In genomic region chr6:159014406-159014805, GRCh38 we compare ENCODE assay signal across 2 cellular contexts.
TF ChIP-seq lines count a peak whose summit lies in the region.

No MANE protein-coding gene starts in this region.

TF ChIP-seq in K562, 482 proteins besides CTCF, POLR2A, EP300 and RAD21 (continues in another document):
- TF ChIP-seq NUFIP1 (IDR thresholded peaks at IDR 0.05; ENCODE audit: partially characterized antibody): no peak
- no peak for TF ChIP-seq HDGF (IDR thresholded peaks at IDR 0.05)
- no peak for TF ChIP-seq PCBP1 (IDR thresholded peaks at IDR 0.05; ENCODE audit: low read depth, low read length, poor library complexity, severe bottlenecking)
- TF ChIP-seq TEAD4 (IDR thresholded peaks at IDR 0.05; ENCODE audit: low read length): peak; percentile 66; the same call in 1 of the 2 replicates
- no peak for TF ChIP-seq TEAD4 (CRISPR knock-in tag; IDR thresholded peaks at IDR 0.05; ENCODE audit: borderline replicate concordance)
- no peak for TF ChIP-seq ZBTB7A (IDR thresholded peaks at IDR 0.05; ENCODE audit: borderline replicate concordance, control insufficient read depth, low read depth, low read length)
- TF ChIP-seq CBFA2T3 (IDR thresholded peaks at IDR 0.05): peak; percentile 45
- TF ChIP-seq ZBTB1 (CRISPR knock-in tag; IDR thresholded peaks at IDR 0.05; ENCODE audit: borderline replicate concordance, low read depth): no peak
- TF ChIP-seq TAL1 (IDR thresholded peaks at IDR 0.05): peak; percentile 68
- TF ChIP-seq, protein P1, sequence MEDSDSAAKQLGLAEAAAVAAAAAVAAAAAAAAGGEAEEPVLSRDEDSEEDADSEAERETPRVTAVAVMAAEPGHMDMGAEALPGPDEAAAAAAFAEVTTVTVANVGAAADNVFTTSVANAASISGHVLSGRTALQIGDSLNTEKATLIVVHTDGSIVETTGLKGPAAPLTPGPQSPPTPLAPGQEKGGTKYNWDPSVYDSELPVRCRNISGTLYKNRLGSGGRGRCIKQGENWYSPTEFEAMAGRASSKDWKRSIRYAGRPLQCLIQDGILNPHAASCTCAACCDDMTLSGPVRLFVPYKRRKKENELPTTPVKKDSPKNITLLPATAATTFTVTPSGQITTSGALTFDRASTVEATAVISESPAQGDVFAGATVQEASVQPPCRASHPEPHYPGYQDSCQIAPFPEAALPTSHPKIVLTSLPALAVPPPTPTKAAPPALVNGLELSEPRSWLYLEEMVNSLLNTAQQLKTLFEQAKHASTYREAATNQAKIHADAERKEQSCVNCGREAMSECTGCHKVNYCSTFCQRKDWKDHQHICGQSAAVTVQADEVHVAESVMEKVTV (CRISPR knock-in tag; IDR thresholded peaks at IDR 0.05): no peak
- TF ChIP-seq SMARCB1 (IDR thresholded peaks at IDR 0.05; ENCODE audit: insufficient read length, low read depth): no peak
- TF ChIP-seq SRSF3 (IDR thresholded peaks at IDR 0.05; ENCODE audit: insufficient read depth, low read length): no peak
- TF ChIP-seq, protein P2, sequence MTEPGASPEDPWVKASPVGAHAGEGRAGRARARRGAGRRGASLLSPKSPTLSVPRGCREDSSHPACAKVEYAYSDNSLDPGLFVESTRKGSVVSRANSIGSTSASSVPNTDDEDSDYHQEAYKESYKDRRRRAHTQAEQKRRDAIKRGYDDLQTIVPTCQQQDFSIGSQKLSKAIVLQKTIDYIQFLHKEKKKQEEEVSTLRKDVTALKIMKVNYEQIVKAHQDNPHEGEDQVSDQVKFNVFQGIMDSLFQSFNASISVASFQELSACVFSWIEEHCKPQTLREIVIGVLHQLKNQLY (CRISPR knock-in tag; conservative IDR thresholded peaks at IDR 0.05): no peak
- TF ChIP-seq DPF2 (IDR thresholded peaks at IDR 0.05): no peak
- no peak for TF ChIP-seq ZNF76 (CRISPR knock-in tag; IDR thresholded peaks at IDR 0.05; ENCODE audit: borderline replicate concordance)
- TF ChIP-seq ATF7 (IDR thresholded peaks at IDR 0.05): no peak
- no peak for TF ChIP-seq ZNF146 (CRISPR knock-in tag; IDR thresholded peaks at IDR 0.05; ENCODE audit: unreplicated experiment)
- no peak for TF ChIP-seq MTF1 (CRISPR knock-in tag; IDR thresholded peaks at IDR 0.05; ENCODE audit: borderline replicate concordance)
- no peak for TF ChIP-seq SMAD1 (IDR thresholded peaks at IDR 0.05; ENCODE audit: low read depth, low read length, partially characterized antibody)
- no peak for TF ChIP-seq E2F3 (CRISPR knock-in tag; IDR thresholded peaks at IDR 0.05)
- TF ChIP-seq STAG1 (CRISPR knock-in tag; IDR thresholded peaks at IDR 0.05; ENCODE audit: borderline replicate concordance): no peak
- TF ChIP-seq ZNF174 (CRISPR knock-in tag; IDR thresholded peaks at IDR 0.05): no peak
- TF ChIP-seq ZKSCAN3 (CRISPR knock-in tag; IDR thresholded peaks at IDR 0.05): no peak
- TF ChIP-seq ZBTB9 (CRISPR knock-in tag; IDR thresholded peaks at IDR 0.05): no peak
- TF ChIP-seq ZNF436 (CRISPR knock-in tag; IDR thresholded peaks at IDR 0.05): no peak
- no peak for TF ChIP-seq SRSF1 (IDR thresholded peaks at IDR 0.05; ENCODE audit: low read depth, low read length)
- TF ChIP-seq CBFA2T2 (conservative IDR thresholded peaks at IDR 0.05): peak; percentile 19; the same call in 1 of the 2 replicates
- TF ChIP-seq KAT2B (IDR thresholded peaks at IDR 0.05; ENCODE audit: low read depth, low read length): no peak
- no peak for TF ChIP-seq RHOXF2B (CRISPR knock-in tag; conservative IDR thresholded peaks at IDR 0.05)
- TF ChIP-seq, protein P3, sequence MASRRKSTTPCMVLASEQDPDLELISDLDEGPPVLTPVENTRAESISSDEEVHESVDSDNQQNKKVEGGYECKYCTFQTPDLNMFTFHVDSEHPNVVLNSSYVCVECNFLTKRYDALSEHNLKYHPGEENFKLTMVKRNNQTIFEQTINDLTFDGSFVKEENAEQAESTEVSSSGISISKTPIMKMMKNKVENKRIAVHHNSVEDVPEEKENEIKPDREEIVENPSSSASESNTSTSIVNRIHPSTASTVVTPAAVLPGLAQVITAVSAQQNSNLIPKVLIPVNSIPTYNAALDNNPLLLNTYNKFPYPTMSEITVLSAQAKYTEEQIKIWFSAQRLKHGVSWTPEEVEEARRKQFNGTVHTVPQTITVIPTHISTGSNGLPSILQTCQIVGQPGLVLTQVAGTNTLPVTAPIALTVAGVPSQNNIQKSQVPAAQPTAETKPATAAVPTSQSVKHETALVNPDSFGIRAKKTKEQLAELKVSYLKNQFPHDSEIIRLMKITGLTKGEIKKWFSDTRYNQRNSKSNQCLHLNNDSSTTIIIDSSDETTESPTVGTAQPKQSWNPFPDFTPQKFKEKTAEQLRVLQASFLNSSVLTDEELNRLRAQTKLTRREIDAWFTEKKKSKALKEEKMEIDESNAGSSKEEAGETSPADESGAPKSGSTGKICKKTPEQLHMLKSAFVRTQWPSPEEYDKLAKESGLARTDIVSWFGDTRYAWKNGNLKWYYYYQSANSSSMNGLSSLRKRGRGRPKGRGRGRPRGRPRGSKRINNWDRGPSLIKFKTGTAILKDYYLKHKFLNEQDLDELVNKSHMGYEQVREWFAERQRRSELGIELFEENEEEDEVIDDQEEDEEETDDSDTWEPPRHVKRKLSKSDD (conservative IDR thresholded peaks at IDR 0.05; ENCODE audit: low read length): no peak
- TF ChIP-seq BRD4 (IDR thresholded peaks at IDR 0.05): no peak
- TF ChIP-seq YY1 (IDR thresholded peaks at IDR 0.05; ENCODE audit: borderline replicate concordance in 1 of 3, control insufficient read depth in 1 of 3, extremely low read depth in 1 of 3, insufficient read depth in 3 of 3, insufficient read length in 1 of 3, insufficient replicate concordance in 2 of 3, low read depth in 1 of 3, low read length in 2 of 3): no peak
- TF ChIP-seq PHF8 (IDR thresholded peaks at IDR 0.05; ENCODE audit: borderline replicate concordance, low read length): no peak
- TF ChIP-seq ZNF121 (CRISPR knock-in tag; conservative IDR thresholded peaks at IDR 0.05): no peak
- TF ChIP-seq ETV6 (IDR thresholded peaks at IDR 0.05; ENCODE audit: borderline replicate concordance in 1 of 2, low read depth in 2 of 2, low read length in 1 of 2): no peak
- TF ChIP-seq ETV6 (CRISPR knock-in tag; IDR thresholded peaks at IDR 0.05; ENCODE audit: borderline replicate concordance): no peak

TF ChIP-seq in HepG2, 621 proteins besides CTCF, POLR2A, EP300 and RAD21:
- TF ChIP-seq RFXAP (CRISPR knock-in tag; IDR thresholded peaks at IDR 0.05; ENCODE audit: borderline replicate concordance) (no peak), ZFY (CRISPR knock-in tag; IDR thresholded peaks at IDR 0.05) (no peak), ARID5B (CRISPR knock-in tag; IDR thresholded peaks at IDR 0.05) (no peak), TBL1XR1 (IDR thresholded peaks at IDR 0.05; ENCODE audit: borderline replicate concordance, low read length, partially characterized antibody) (no peak), ZNF430 (CRISPR knock-in tag; IDR thresholded peaks at IDR 0.05) (no peak), ZNF225 (CRISPR knock-in tag; IDR thresholded peaks at IDR 0.05) (no peak), ZNF713 (CRISPR knock-in tag; IDR thresholded peaks at IDR 0.05) (no peak), NFE2 (CRISPR knock-in tag; IDR thresholded peaks at IDR 0.05) (no peak), KMT2A (CRISPR knock-in tag; IDR thresholded peaks at IDR 0.05) (no peak), ZNF746 (CRISPR knock-in tag; IDR thresholded peaks at IDR 0.05) (no peak), RCOR2 (CRISPR knock-in tag; IDR thresholded peaks at IDR 0.05) (no peak), ZNF331 (CRISPR knock-in tag; IDR thresholded peaks at IDR 0.05) (no peak), POGZ (CRISPR knock-in tag; IDR thresholded peaks at IDR 0.05) (no peak), NAIF1 (CRISPR knock-in tag; IDR thresholded peaks at IDR 0.05; ENCODE audit: borderline replicate concordance) (no peak), MYC (CRISPR knock-in tag; IDR thresholded peaks at IDR 0.05; ENCODE audit: borderline replicate concordance) (no peak), TOPORS (CRISPR knock-in tag; IDR thresholded peaks at IDR 0.05) (no peak), ZNF589 (CRISPR knock-in tag; conservative IDR thresholded peaks at IDR 0.05) (no peak), FOXK1 (CRISPR knock-in tag; IDR thresholded peaks at IDR 0.05; ENCODE audit: borderline replicate concordance, low read depth) (no peak), SIN3A (IDR thresholded peaks at IDR 0.05; ENCODE audit: borderline replicate concordance, low read depth, low read length) (no peak), CEBPG (CRISPR knock-in tag; IDR thresholded peaks at IDR 0.05) (no peak)
TF ChIP-seq in HepG2: peak in this region for 0.
